In the genomic region with DNA sequence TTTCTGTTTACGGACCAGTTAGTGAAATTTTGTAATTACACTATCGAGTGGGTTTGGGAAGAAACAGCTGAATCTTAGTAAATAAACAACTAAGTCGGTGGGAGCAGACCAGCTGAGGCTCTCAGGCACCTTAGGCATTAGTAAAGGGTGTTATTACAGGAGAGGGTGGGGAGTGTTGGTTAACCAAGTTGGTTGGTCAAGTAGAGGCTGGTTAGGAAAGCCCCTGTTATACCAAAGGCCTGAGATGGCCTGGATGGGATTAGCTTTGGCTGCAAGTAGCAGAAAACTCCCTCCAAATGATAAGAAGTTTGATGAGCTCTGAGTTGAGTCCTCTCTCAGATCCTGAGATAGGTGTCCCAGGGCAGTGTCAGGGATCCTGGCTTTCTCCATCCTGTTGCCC, we compare ENCODE assay signal across 22 cellular contexts.
"Had no signal": no experiment of that assay in that cellular context is flagged by ENCODE, and none has a peak within 500 bp of the region (broad histone marks: within the 10 kb centered on the region; RNA-seq: fewer than 3 reads in every experiment).

No MANE protein-coding gene starts in this region.

- H3K9me3 Mint-ChIP-seq: activated B cell treated with CpG ODN at 0.5 μM for 24 hours; activated naive CD4-positive, alpha-beta T cell treated with anti-CD3 and anti-CD28 coated beads, Interleukin-2, amount 50 U/mL, for 72 hours; immature natural killer cell; neural crest cell; stimulated activated naive CD8-positive, alpha-beta T cell treated with anti-CD3 and anti-CD28 coated beads, Interleukin-15, amount 100 ng/mL, for 72 hours had no signal

- H3K4me3 ChIP-seq: coronary artery, esophagus squamous epithelium, lower lobe of right lung, testis, upper lobe of right lung had no signal

- H3K4me1 ChIP-seq: upper lobe of right lung had no signal

- H3K4me3 Mint-ChIP-seq: activated B cell treated with CpG ODN at 0.5 μM for 24 hours; activated CD8-positive, alpha-beta T cell treated with anti-CD3 and anti-CD28 coated beads, Interleukin-2, amount 10 ng/mL, durations not matched to agents 7 days and 5 days; immature natural killer cell; neural crest cell; stimulated activated naive CD8-positive, alpha-beta T cell treated with anti-CD3 and anti-CD28 coated beads, Interleukin-15, amount 100 ng/mL, for 72 hours; T-helper 17 cell had no signal

- DNase-seq: activated B cell treated with CpG ODN at 0.5 μM for 24 hours; activated CD4-positive, alpha-beta T cell treated with anti-CD3 and anti-CD28 coated beads for 48 hours; activated CD8-positive, alpha-beta memory T cell treated with anti-CD3 and anti-CD28 coated beads, Interleukin-2, amount 50 U/mL, for 4 hours; activated CD8-positive, alpha-beta T cell treated with anti-CD3 and anti-CD28 coated beads, Interleukin-2, amount 10 ng/mL, durations not matched to agents 7 days and 5 days; activated effector memory CD4-positive, alpha-beta T cell treated with anti-CD3 and anti-CD28 coated beads, Interleukin-2, amount 50 U/mL, for 16 hours; activated T-cell treated with anti-CD3 and anti-CD28 coated beads, Interleukin-2, amount 50 U/mL, for 48 hours; central memory CD4-positive, alpha-beta T cell; effector CD8-positive, alpha-beta T cell; esophagus squamous epithelium; glutamatergic neuron; immature natural killer cell; lower lobe of right lung; stimulated activated CD4-positive, alpha-beta T cell treated with anti-CD3 and anti-CD28 coated beads, Interleukin-4, amount 100 ng/mL, for 4 hours; stimulated activated CD8-positive, alpha-beta memory T cell treated with anti-CD3 and anti-CD28 coated beads, Interleukin-4, amount 100 ng/mL, for 48 hours; stimulated activated naive CD8-positive, alpha-beta T cell treated with anti-CD3 and anti-CD28 coated beads, Interleukin-15, amount 100 ng/mL, for 72 hours; T-helper 17 cell; testis; upper lobe of right lung had no signal

- ATAC-seq: activated CD8-positive, alpha-beta T cell treated with anti-CD3 and anti-CD28 coated beads, Interleukin-2, amount 10 ng/mL, durations not matched to agents 7 days and 5 days; activated naive CD4-positive, alpha-beta T cell treated with anti-CD3 and anti-CD28 coated beads, Interleukin-2, amount 50 U/mL, for 72 hours; lower lobe of right lung; stimulated activated naive CD8-positive, alpha-beta T cell treated with anti-CD3 and anti-CD28 coated beads, Interleukin-15, amount 100 ng/mL, for 72 hours; T-helper 17 cell; upper lobe of right lung had no signal

- H3K27ac ChIP-seq: coronary artery, esophagus squamous epithelium, lower lobe of right lung, testis, upper lobe of right lung had no signal

- H3K27me3 ChIP-seq: esophagus squamous epithelium, testis, upper lobe of right lung had no signal

- H3K36me3 Mint-ChIP-seq: activated naive CD4-positive, alpha-beta T cell treated with anti-CD3 and anti-CD28 coated beads, Interleukin-2, amount 50 U/mL, for 72 hours; immature natural killer cell had no signal

- H3K9me3 ChIP-seq: esophagus squamous epithelium, lower lobe of right lung, testis, upper lobe of right lung had no signal

- H3K27ac Mint-ChIP-seq: activated B cell treated with CpG ODN at 0.5 μM for 24 hours; activated CD8-positive, alpha-beta T cell treated with anti-CD3 and anti-CD28 coated beads, Interleukin-2, amount 10 ng/mL, durations not matched to agents 7 days and 5 days; immature natural killer cell; T-helper 17 cell had no signal

- FAIRE-seq: endothelial cell of umbilical vein had no signal

- H3K4me1 Mint-ChIP-seq: activated B cell treated with CpG ODN at 0.5 μM for 24 hours, immature natural killer cell, neural crest cell had no signal

- H3K36me3 ChIP-seq: lower lobe of right lung, upper lobe of right lung had no signal

- H3K27me3 Mint-ChIP-seq: activated B cell treated with CpG ODN at 0.5 μM for 24 hours; stimulated activated naive CD8-positive, alpha-beta T cell treated with anti-CD3 and anti-CD28 coated beads, Interleukin-15, amount 100 ng/mL, for 72 hours; T-helper 17 cell had no signal
